27 cellular contexts compared by ENCODE assay signal in the genomic region with DNA sequence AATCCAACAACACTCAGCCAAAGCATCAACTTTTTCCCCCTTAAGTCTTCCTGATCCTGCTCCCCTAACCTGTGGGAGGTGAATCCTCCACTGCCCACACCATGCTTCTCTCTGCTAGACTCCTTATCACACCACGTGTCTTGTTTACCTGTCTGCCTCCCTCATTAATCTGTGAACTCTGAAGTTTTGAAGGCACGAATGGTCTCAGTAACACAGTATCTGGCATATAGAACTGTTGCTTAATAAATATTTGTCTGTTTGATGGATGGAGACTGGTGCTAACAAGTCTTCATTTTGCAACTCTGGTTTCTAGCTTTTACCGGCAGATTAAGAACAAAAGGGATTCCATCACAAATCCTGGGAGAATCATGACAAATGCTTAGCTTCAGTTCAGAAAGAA.
"Had no signal": no experiment of that assay in that cellular context is flagged by ENCODE, and none has a peak within 500 bp of the region (broad histone marks: within the 10 kb centered on the region; RNA-seq: fewer than 3 reads in every experiment).

No MANE protein-coding gene starts in this region.

- H3K4me3 Mint-ChIP-seq: naive thymus-derived CD8-positive, alpha-beta T cell; nephron; neural crest cell; stimulated activated memory B cell treated with anti-CD40 and anti-IgM and Interleukin-4, amounts not matched to agents 10 μg/mL and 1 μg/mL and 100 μg/mL, for 72 hours; stimulated activated naive CD8-positive, alpha-beta T cell treated with anti-CD3 and anti-CD28 coated beads, Interleukin-15, amount 100 ng/mL, for 72 hours had no signal

- H3K27me3 ChIP-seq: left lung, ovary, sigmoid colon, tibial nerve, upper lobe of left lung, vagina had no signal

- H3K27ac Mint-ChIP-seq: naive thymus-derived CD8-positive, alpha-beta T cell; nephron; progenitor cell of endocrine pancreas; stimulated activated memory B cell treated with anti-CD40 and anti-IgM and Interleukin-4, amounts not matched to agents 10 μg/mL and 1 μg/mL and 100 μg/mL, for 72 hours; stimulated activated naive CD8-positive, alpha-beta T cell treated with anti-CD3 and anti-CD28 coated beads, Interleukin-15, amount 100 ng/mL, for 72 hours had no signal

- H3K27ac ChIP-seq: left lung, lower lobe of right lung, neutrophil, ovary, sigmoid colon, spleen, tibial nerve, upper lobe of left lung, vagina had no signal

- ATAC-seq: left lung; lower lobe of right lung; naive thymus-derived CD8-positive, alpha-beta T cell; right cardiac atrium; stimulated activated memory B cell treated with anti-CD40 and anti-IgM and Interleukin-4, amounts not matched to agents 10 μg/mL and 1 μg/mL and 100 μg/mL, for 72 hours; stimulated activated naive CD8-positive, alpha-beta T cell treated with anti-CD3 and anti-CD28 coated beads, Interleukin-15, amount 100 ng/mL, for 72 hours had no signal

- H3K4me1 ChIP-seq: left lung, lower lobe of right lung, sigmoid colon, spleen, tibial nerve, upper lobe of left lung, vagina had no signal

- FAIRE-seq: keratinocyte, small intestine had no signal

- H3K4me1 Mint-ChIP-seq: naive thymus-derived CD8-positive, alpha-beta T cell; nephron; neural crest cell; stimulated activated memory B cell treated with anti-CD40 and anti-IgM and Interleukin-4, amounts not matched to agents 10 μg/mL and 1 μg/mL and 100 μg/mL, for 72 hours; stimulated activated naive CD8-positive, alpha-beta T cell treated with anti-CD3 and anti-CD28 coated beads, Interleukin-15, amount 100 ng/mL, for 72 hours had no signal

- H3K27me3 Mint-ChIP-seq: progenitor cell of endocrine pancreas; stimulated activated naive CD8-positive, alpha-beta T cell treated with anti-CD3 and anti-CD28 coated beads, Interleukin-15, amount 100 ng/mL, for 72 hours had no signal

- DNase-seq: hippocampal formation; kidney glomerular epithelial cell; left cardiac atrium; left lung; lower lobe of right lung; mammary epithelial cell; mesenchymal stem cell; naive thymus-derived CD8-positive, alpha-beta T cell; occipital lobe; ovary; right cardiac atrium; sigmoid colon; small intestine; spleen; stimulated activated CD4-positive, alpha-beta T cell treated with anti-CD3 and anti-CD28 coated beads, Interleukin-4, amount 100 ng/mL, for 24 hours; stimulated activated naive CD4-positive, alpha-beta T cell treated with Interleukin-2 at 50 U/mL for 16 hours; stimulated activated naive CD8-positive, alpha-beta T cell treated with anti-CD3 and anti-CD28 coated beads, Interleukin-15, amount 100 ng/mL, for 72 hours; substantia nigra; upper lobe of left lung had no signal

- H3K9me3 Mint-ChIP-seq: nephron; stimulated activated naive CD8-positive, alpha-beta T cell treated with anti-CD3 and anti-CD28 coated beads, Interleukin-15, amount 100 ng/mL, for 72 hours had no signal

- H3K36me3 ChIP-seq: left lung, lower lobe of right lung, neutrophil, ovary, sigmoid colon, spleen, tibial nerve, upper lobe of left lung, vagina had no signal

- H3K4me3 ChIP-seq: left lung, lower lobe of right lung, ovary, sigmoid colon, spleen, tibial nerve, upper lobe of left lung, vagina had no signal

- H3K36me3 Mint-ChIP-seq: naive thymus-derived CD8-positive, alpha-beta T cell; stimulated activated memory B cell treated with anti-CD40 and anti-IgM and Interleukin-4, amounts not matched to agents 10 μg/mL and 1 μg/mL and 100 μg/mL, for 72 hours had no signal

- H3K9me3 ChIP-seq: left lung, lower lobe of right lung, neutrophil, ovary, sigmoid colon, spleen, tibial nerve, upper lobe of left lung, vagina had no signal
